ENCODE assay signal across 32 cellular contexts in the genomic region with DNA sequence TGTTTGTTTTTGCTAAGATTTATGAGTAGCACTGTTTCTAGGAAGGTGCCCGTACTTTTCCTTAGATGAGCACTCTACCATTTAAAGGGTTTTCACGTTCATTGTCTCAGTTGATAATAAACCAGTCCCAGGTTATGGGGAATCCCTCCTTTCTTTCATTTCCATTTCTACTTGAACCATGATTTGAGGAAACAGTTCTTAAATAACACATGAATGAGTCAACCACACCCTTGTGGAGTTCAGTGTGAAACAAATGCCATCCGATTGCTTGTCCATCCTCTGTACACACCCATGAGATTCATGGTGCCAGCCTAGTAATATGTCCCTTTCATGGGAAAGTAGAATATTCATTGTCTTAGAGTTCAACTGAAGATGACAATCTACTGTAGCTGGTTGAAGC.
"Had no signal": no experiment of that assay in that cellular context is flagged by ENCODE, and none has a peak within 500 bp of the region (broad histone marks: within the 10 kb centered on the region; RNA-seq: fewer than 3 reads in every experiment).

No MANE protein-coding gene starts in this region.

- H3K27me3 Mint-ChIP-seq: activated CD4-positive, alpha-beta memory T cell treated with anti-CD3 and anti-CD28 coated beads for 36 hours; activated CD4-positive, alpha-beta T cell treated with anti-CD3 and anti-CD28 coated beads for 36 hours; activated CD4-positive, alpha-beta T cell treated with anti-CD3 and anti-CD28 coated beads, Interleukin-2, amount 10 ng/mL, durations not matched to agents 24 days and 14 days; activated CD8-positive, alpha-beta memory T cell treated with anti-CD3 and anti-CD28 coated beads, Interleukin-2, amount 10 ng/mL, durations not matched to agents 7 days and 5 days; activated naive CD8-positive, alpha-beta T cell treated with anti-CD3 and anti-CD28 coated beads, Interleukin-2, amount 10 ng/mL, durations not matched to agents 7 days and 5 days; T-cell had no signal

- H3K4me1 Mint-ChIP-seq: brain had no signal

- H3K27ac Mint-ChIP-seq: activated CD4-positive, alpha-beta memory T cell treated with anti-CD3 and anti-CD28 coated beads for 36 hours; activated CD4-positive, alpha-beta T cell treated with anti-CD3 and anti-CD28 coated beads for 36 hours; activated CD4-positive, alpha-beta T cell treated with anti-CD3 and anti-CD28 coated beads, Interleukin-2, amount 10 ng/mL, durations not matched to agents 24 days and 14 days; activated CD8-positive, alpha-beta memory T cell treated with anti-CD3 and anti-CD28 coated beads, Interleukin-2, amount 10 ng/mL, durations not matched to agents 7 days and 5 days; activated CD8-positive, alpha-beta T cell treated with anti-CD3 and anti-CD28 coated beads, Interleukin-2, amount 10 ng/mL, durations not matched to agents 7 days and 5 days; activated naive CD4-positive, alpha-beta T cell treated with anti-CD3 and anti-CD28 coated beads, Interleukin-2, amount 10 ng/mL, durations not matched to agents 7 days and 5 days; activated naive CD4-positive, alpha-beta T cell treated with anti-CD3 and anti-CD28 coated beads, Interleukin-2, amount 50 U/mL, for 72 hours; activated naive CD8-positive, alpha-beta T cell treated with anti-CD3 and anti-CD28 coated beads, Interleukin-2, amount 10 ng/mL, durations not matched to agents 7 days and 5 days; activated T-cell treated with anti-CD3 and anti-CD28 coated beads, Interleukin-2, amount 50 U/mL, for 72 hours; brain; T-cell; T-helper 1 cell treated with Interleukin-12 subunit alpha and Interleukin-12 subunit beta and Interleukin-4 antibody, amounts not matched to agents 30 μg/mL and 1 μg/mL, for 36 hours had no signal

- DNase-seq: activated CD4-positive, alpha-beta memory T cell treated with anti-CD3 and anti-CD28 coated beads for 36 hours; activated CD4-positive, alpha-beta T cell treated with anti-CD3 and anti-CD28 coated beads for 36 hours; activated CD4-positive, CD25-positive, alpha-beta regulatory T cell; activated CD4-positive, CD25-positive, alpha-beta regulatory T cell treated with anti-CD3 and anti-CD28 coated beads, Interleukin-2, amount 50 U/mL, for 72 hours; activated CD8-positive, alpha-beta memory T cell treated with anti-CD3 and anti-CD28 coated beads, Interleukin-2, amount 10 ng/mL, durations not matched to agents 7 days and 5 days; activated CD8-positive, alpha-beta memory T cell treated with anti-CD3 and anti-CD28 coated beads, Interleukin-2, amount 50 U/mL, for 4 hours; activated CD8-positive, alpha-beta T cell treated with anti-CD3 and anti-CD28 coated beads, Interleukin-2, amount 10 ng/mL, durations not matched to agents 7 days and 5 days; activated gamma-delta T cell; activated naive CD4-positive, alpha-beta T cell; activated naive CD4-positive, alpha-beta T cell treated with anti-CD3 and anti-CD28 coated beads, Interleukin-2, amount 10 ng/mL, durations not matched to agents 7 days and 5 days; activated naive CD8-positive, alpha-beta T cell treated with anti-CD3 and anti-CD28 coated beads, Interleukin-2, amount 10 ng/mL, durations not matched to agents 7 days and 5 days; activated T-cell treated with anti-CD3 and anti-CD28 coated beads, Interleukin-2, amount 50 U/mL, for 1 hour; activated T-cell treated with anti-CD3 and anti-CD28 coated beads, Interleukin-2, amount 50 U/mL, for 72 hours; central memory CD4-positive, alpha-beta T cell; cerebellar nuclear complex; colonic mucosa; effector CD8-positive, alpha-beta T cell; erythroblast; foreskin keratinocyte; gastrocnemius medialis; glutamatergic neuron; heart left ventricle; T-cell; T-helper 9 cell had no signal

- H3K36me3 Mint-ChIP-seq: activated CD8-positive, alpha-beta memory T cell treated with anti-CD3 and anti-CD28 coated beads, Interleukin-2, amount 10 ng/mL, durations not matched to agents 7 days and 5 days; activated naive CD8-positive, alpha-beta T cell treated with anti-CD3 and anti-CD28 coated beads, Interleukin-2, amount 10 ng/mL, durations not matched to agents 7 days and 5 days; brain had no signal

- H3K9me3 Mint-ChIP-seq: activated CD4-positive, alpha-beta memory T cell treated with anti-CD3 and anti-CD28 coated beads for 36 hours; activated CD4-positive, alpha-beta T cell treated with anti-CD3 and anti-CD28 coated beads, Interleukin-2, amount 10 ng/mL, durations not matched to agents 24 days and 14 days; activated naive CD4-positive, alpha-beta T cell treated with anti-CD3 and anti-CD28 coated beads, Interleukin-2, amount 10 ng/mL, durations not matched to agents 7 days and 5 days; activated naive CD4-positive, alpha-beta T cell treated with anti-CD3 and anti-CD28 coated beads, Interleukin-2, amount 50 U/mL, for 72 hours; T-helper 1 cell treated with Interleukin-12 subunit alpha and Interleukin-12 subunit beta and Interleukin-4 antibody, amounts not matched to agents 30 μg/mL and 1 μg/mL, for 36 hours had no signal

- H3K4me3 Mint-ChIP-seq: activated CD4-positive, alpha-beta memory T cell treated with anti-CD3 and anti-CD28 coated beads for 36 hours; activated CD4-positive, alpha-beta T cell treated with anti-CD3 and anti-CD28 coated beads for 36 hours; activated CD4-positive, alpha-beta T cell treated with anti-CD3 and anti-CD28 coated beads, Interleukin-2, amount 10 ng/mL, durations not matched to agents 24 days and 14 days; activated CD8-positive, alpha-beta memory T cell treated with anti-CD3 and anti-CD28 coated beads, Interleukin-2, amount 10 ng/mL, durations not matched to agents 7 days and 5 days; activated CD8-positive, alpha-beta T cell treated with anti-CD3 and anti-CD28 coated beads, Interleukin-2, amount 10 ng/mL, durations not matched to agents 7 days and 5 days; activated naive CD4-positive, alpha-beta T cell treated with anti-CD3 and anti-CD28 coated beads, Interleukin-2, amount 10 ng/mL, durations not matched to agents 7 days and 5 days; activated naive CD8-positive, alpha-beta T cell treated with anti-CD3 and anti-CD28 coated beads, Interleukin-2, amount 10 ng/mL, durations not matched to agents 7 days and 5 days; activated T-cell treated with anti-CD3 and anti-CD28 coated beads, Interleukin-2, amount 50 U/mL, for 72 hours; brain; T-cell; T-helper 1 cell treated with Interleukin-12 subunit alpha and Interleukin-12 subunit beta and Interleukin-4 antibody, amounts not matched to agents 30 μg/mL and 1 μg/mL, for 36 hours had no signal

- H3K4me3 ChIP-seq: ascending aorta, breast epithelium, cardiac muscle cell, colonic mucosa, esophagus muscularis mucosa, gastrocnemius medialis, heart left ventricle had no signal

- ATAC-seq: activated CD4-positive, alpha-beta T cell treated with anti-CD3 and anti-CD28 coated beads for 36 hours; activated CD8-positive, alpha-beta memory T cell treated with anti-CD3 and anti-CD28 coated beads, Interleukin-2, amount 10 ng/mL, durations not matched to agents 7 days and 5 days; activated CD8-positive, alpha-beta T cell treated with anti-CD3 and anti-CD28 coated beads, Interleukin-2, amount 10 ng/mL, durations not matched to agents 7 days and 5 days; activated naive CD4-positive, alpha-beta T cell treated with anti-CD3 and anti-CD28 coated beads, Interleukin-2, amount 50 U/mL, for 72 hours; activated T-cell treated with anti-CD3 and anti-CD28 coated beads, Interleukin-2, amount 50 U/mL, for 72 hours; foreskin keratinocyte; gastrocnemius medialis; heart left ventricle; T-cell had no signal
